ENCODE assay signal across 14 cellular contexts in genomic region chr15:63901912-63902670, GRCh38.
"Had no signal": no experiment of that assay in that cellular context is flagged by ENCODE, and none has a peak within 500 bp of the region (broad histone marks: within the 10 kb centered on the region; RNA-seq: fewer than 3 reads in every experiment).

No MANE protein-coding gene starts in this region.

- H3K27ac Mint-ChIP-seq: activated CD4-positive, alpha-beta memory T cell treated with anti-CD3 and anti-CD28 coated beads for 36 hours; activated CD4-positive, alpha-beta T cell treated with anti-CD3 and anti-CD28 coated beads for 36 hours; activated CD8-positive, alpha-beta memory T cell treated with anti-CD3 and anti-CD28 coated beads, Interleukin-2, amount 10 ng/mL, durations not matched to agents 7 days and 5 days; activated naive CD4-positive, alpha-beta T cell treated with anti-CD3 and anti-CD28 coated beads, Interleukin-2, amount 50 U/mL, for 72 hours; stimulated activated effector memory CD8-positive, alpha-beta T cell treated with anti-CD3 and anti-CD28 coated beads, Interleukin-12 subunit alpha, Interleukin-12 subunit beta, amount 100 ng/mL, for 72 hours had no signal

- H3K36me3 Mint-ChIP-seq: activated CD4-positive, alpha-beta memory T cell treated with anti-CD3 and anti-CD28 coated beads for 36 hours; activated naive CD4-positive, alpha-beta T cell treated with anti-CD3 and anti-CD28 coated beads, Interleukin-2, amount 50 U/mL, for 72 hours; stimulated activated effector memory CD8-positive, alpha-beta T cell treated with anti-CD3 and anti-CD28 coated beads, Interleukin-12 subunit alpha, Interleukin-12 subunit beta, amount 100 ng/mL, for 72 hours had no signal

- H3K4me3 Mint-ChIP-seq: activated CD4-positive, alpha-beta memory T cell treated with anti-CD3 and anti-CD28 coated beads for 36 hours; activated CD4-positive, alpha-beta T cell treated with anti-CD3 and anti-CD28 coated beads for 36 hours; activated CD8-positive, alpha-beta memory T cell treated with anti-CD3 and anti-CD28 coated beads, Interleukin-2, amount 10 ng/mL, durations not matched to agents 7 days and 5 days; activated T-cell treated with anti-CD3 and anti-CD28 coated beads, Interleukin-2, amount 50 U/mL, for 4 hours; stimulated activated effector memory CD8-positive, alpha-beta T cell treated with anti-CD3 and anti-CD28 coated beads, Interleukin-12 subunit alpha, Interleukin-12 subunit beta, amount 100 ng/mL, for 72 hours had no signal

- DNase-seq: activated CD4-positive, alpha-beta memory T cell treated with anti-CD3 and anti-CD28 coated beads for 36 hours; activated CD4-positive, alpha-beta T cell treated with anti-CD3 and anti-CD28 coated beads for 36 hours; activated CD8-positive, alpha-beta memory T cell treated with anti-CD3 and anti-CD28 coated beads, Interleukin-2, amount 10 ng/mL, durations not matched to agents 7 days and 5 days; activated gamma-delta T cell; activated T-cell treated with anti-CD3 and anti-CD28 coated beads, Interleukin-2, amount 50 U/mL, for 4 hours; amniotic stem cell; islet precursor cell; retina had no signal

- H3K4me1 ChIP-seq: tibial artery had no signal

- FAIRE-seq: colon, endometrium, urothelium cell line had no signal

- ATAC-seq: activated CD4-positive, alpha-beta T cell treated with anti-CD3 and anti-CD28 coated beads for 36 hours; activated CD8-positive, alpha-beta memory T cell treated with anti-CD3 and anti-CD28 coated beads, Interleukin-2, amount 10 ng/mL, durations not matched to agents 7 days and 5 days; activated naive CD4-positive, alpha-beta T cell treated with anti-CD3 and anti-CD28 coated beads, Interleukin-2, amount 50 U/mL, for 72 hours; activated T-cell treated with anti-CD3 and anti-CD28 coated beads, Interleukin-2, amount 50 U/mL, for 4 hours; stimulated activated effector memory CD8-positive, alpha-beta T cell treated with anti-CD3 and anti-CD28 coated beads, Interleukin-12 subunit alpha, Interleukin-12 subunit beta, amount 100 ng/mL, for 72 hours had no signal

- H3K4me3 ChIP-seq: tibial artery had no signal

- H3K27me3 ChIP-seq: tibial artery had no signal

- H3K9me3 Mint-ChIP-seq: activated CD4-positive, alpha-beta memory T cell treated with anti-CD3 and anti-CD28 coated beads for 36 hours; activated naive CD4-positive, alpha-beta T cell treated with anti-CD3 and anti-CD28 coated beads, Interleukin-2, amount 50 U/mL, for 72 hours; activated T-cell treated with anti-CD3 and anti-CD28 coated beads, Interleukin-2, amount 50 U/mL, for 4 hours; stimulated activated effector memory CD8-positive, alpha-beta T cell treated with anti-CD3 and anti-CD28 coated beads, Interleukin-12 subunit alpha, Interleukin-12 subunit beta, amount 100 ng/mL, for 72 hours had no signal

- H3K36me3 ChIP-seq: tibial artery had no signal

- H3K27me3 Mint-ChIP-seq: activated CD4-positive, alpha-beta memory T cell treated with anti-CD3 and anti-CD28 coated beads for 36 hours; activated CD4-positive, alpha-beta T cell treated with anti-CD3 and anti-CD28 coated beads for 36 hours; activated CD8-positive, alpha-beta memory T cell treated with anti-CD3 and anti-CD28 coated beads, Interleukin-2, amount 10 ng/mL, durations not matched to agents 7 days and 5 days had no signal

- H3K27ac ChIP-seq: tibial artery had no signal

- H3K9me3 ChIP-seq: tibial artery had no signal
